In the genomic region with DNA sequence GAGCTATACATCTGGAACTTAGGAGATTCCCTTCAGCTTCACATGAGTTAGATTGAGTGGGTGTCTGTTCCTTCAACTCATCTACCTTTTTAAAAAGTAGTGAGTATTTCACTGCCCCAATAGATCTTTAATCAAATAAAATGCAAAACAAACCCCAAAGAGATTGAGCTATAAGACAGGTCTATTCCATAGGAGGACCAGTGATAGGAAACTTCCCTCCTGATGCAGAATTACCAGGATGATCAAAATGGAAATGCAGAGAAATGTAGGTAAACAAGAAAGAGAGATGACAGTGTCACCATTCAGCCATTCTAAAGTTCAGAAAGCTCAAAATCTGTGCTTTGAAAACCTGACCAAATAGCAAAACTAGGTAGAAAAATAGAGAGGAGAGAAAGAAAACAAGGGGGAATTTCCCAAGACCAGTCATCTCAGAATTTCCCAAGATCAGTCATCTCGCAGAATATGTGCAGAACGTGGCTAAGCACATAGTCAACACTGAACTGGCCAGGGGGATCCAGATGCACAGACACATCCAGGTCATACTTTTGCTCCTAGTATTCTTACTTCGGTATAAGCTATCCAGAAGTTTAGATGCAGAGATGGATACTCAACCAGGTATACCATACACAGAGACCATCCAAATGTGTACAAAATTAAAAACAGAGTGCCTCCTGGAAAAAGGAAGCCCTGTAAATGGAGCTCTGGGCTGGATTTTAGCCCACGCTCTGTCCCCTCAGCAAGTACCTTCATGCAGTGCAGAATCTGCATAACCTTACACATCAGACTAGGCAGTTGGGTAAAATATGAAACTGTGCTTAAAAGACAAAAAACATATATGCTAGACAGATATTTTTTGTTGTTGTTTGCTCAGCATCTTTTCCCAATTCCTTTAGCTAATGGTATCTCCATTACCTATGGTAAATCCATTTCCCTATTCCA, we compare ENCODE assay signal across 8 cellular contexts. TPM values are rescaled to one million over a fixed set of nuclear protein-coding genes. Genes with fewer than 3 reads are reported as not detected.
DNase-seq lines count a peak whose midpoint lies in the region; ATAC-seq lines count a peak whose summit lies in the region.

No MANE protein-coding gene starts in this region.

- peak; percentile 30 for DNase-seq in activated CD4-positive, alpha-beta memory T cell treated with anti-CD3 and anti-CD28 coated beads, Interleukin-2, amount 10 ng/mL, durations not matched to agents 7 days and 5 days
- peak; percentile 35 to 36 for DNase-seq in stimulated activated CD4-positive, alpha-beta T cell treated with anti-CD3 and anti-CD28 coated beads, Interleukin-2, amount 100 ng/mL, for 24 hours
- DNase-seq in NCI-H2171 (lab: John Stamatoyannopoulos, UW), result no peak
- no peak for DNase-seq in pons (ENCODE audit: low spot score)
- DNase-seq in substantia nigra (lab: John Stamatoyannopoulos, UW), result no peak
- DNase-seq in UCSD-AML1 (lab: John Stamatoyannopoulos, UW; ENCODE audit: unreplicated experiment), result no peak

- POLR2A ChIA-PET in activated CD4-positive, alpha-beta memory T cell treated with anti-CD3 and anti-CD28 coated beads, Interleukin-2, amount 10 ng/mL, durations not matched to agents 7 days and 5 days (lab: Charles Lee), result no interaction called here

- H3K27me3 Mint-ChIP-seq in activated CD4-positive, alpha-beta memory T cell treated with anti-CD3 and anti-CD28 coated beads, Interleukin-2, amount 10 ng/mL, durations not matched to agents 7 days and 5 days, result no peaks in the 10 kb centered on the region

- peaks cover 23% of the 10 kb centered on the region for H3K4me1 Mint-ChIP-seq in activated CD4-positive, alpha-beta memory T cell treated with anti-CD3 and anti-CD28 coated beads, Interleukin-2, amount 10 ng/mL, durations not matched to agents 7 days and 5 days

- H3K36me3 Mint-ChIP-seq in activated CD4-positive, alpha-beta memory T cell treated with anti-CD3 and anti-CD28 coated beads, Interleukin-2, amount 10 ng/mL, durations not matched to agents 7 days and 5 days (ENCODE audit: low read depth), result no peaks in the 10 kb centered on the region

- CTCF ChIA-PET in activated CD4-positive, alpha-beta memory T cell treated with anti-CD3 and anti-CD28 coated beads, Interleukin-2, amount 10 ng/mL, durations not matched to agents 7 days and 5 days (lab: Charles Lee), result interaction anchor here (0.5 to 1.3 kb wide), 2 partner anchors 28 to 755 kb away, joined by 3 to 4 read pairs; no protein-coding TSS in a partner anchor

- H3K27ac ChIP-seq in substantia nigra (ENCODE audit: low read depth, low read length, poor library complexity, severe bottlenecking), result no peak overlapping the region

- no peak overlapping the region for H3K4me3 Mint-ChIP-seq in activated CD4-positive, alpha-beta memory T cell treated with anti-CD3 and anti-CD28 coated beads, Interleukin-2, amount 10 ng/mL, durations not matched to agents 7 days and 5 days

- H3K9me3 Mint-ChIP-seq in activated CD4-positive, alpha-beta memory T cell treated with anti-CD3 and anti-CD28 coated beads, Interleukin-2, amount 10 ng/mL, durations not matched to agents 7 days and 5 days, result no peaks in the 10 kb centered on the region

- H3K27ac Mint-ChIP-seq in activated CD4-positive, alpha-beta memory T cell treated with anti-CD3 and anti-CD28 coated beads, Interleukin-2, amount 10 ng/mL, durations not matched to agents 7 days and 5 days, result peak overlapping the region; percentile 63

- ATAC-seq in GM18873 (IDR thresholded peaks at IDR 0.05; ENCODE audit: low FRiP score, unreplicated experiment), result peak; percentile 76
- peak; percentile 92 for ATAC-seq in HG02759 (IDR thresholded peaks at IDR 0.05; ENCODE audit: unreplicated experiment)

RNA-seq across cellular contexts. Expression of gene SLC41A2, which starts 27.4 kb away (rescaled TPM):
- total RNA-seq in activated CD4-positive, alpha-beta memory T cell treated with anti-CD3 and anti-CD28 coated beads, Interleukin-2, amount 10 ng/mL, durations not matched to agents 7 days and 5 days, result 1 to 10 TPM; 8.0 to 8.1 TPM

RNA-seq across cellular contexts. Expression of gene NOPCHAP1, which starts 55.5 kb away (rescaled TPM):
- 10 to 100 TPM; 10.3 to 12.0 TPM for total RNA-seq in activated CD4-positive, alpha-beta memory T cell treated with anti-CD3 and anti-CD28 coated beads, Interleukin-2, amount 10 ng/mL, durations not matched to agents 7 days and 5 days

Comparison
In these comparisons a context has a peak if more than half of its experiments do, and no peak if none do; other contexts are left out.
1. DNase-seq: peak in activated CD4-positive, alpha-beta memory T cell treated with anti-CD3 and anti-CD28 coated beads, Interleukin-2, amount 10 ng/mL, durations not matched to agents 7 days and 5 days (single experiment) and stimulated activated CD4-positive, alpha-beta T cell treated with anti-CD3 and anti-CD28 coated beads, Interleukin-2, amount 100 ng/mL, for 24 hours (2 of 2); none in NCI-H2171 (single experiment), pons (single experiment), substantia nigra (0 of 49) and UCSD-AML1 (single experiment).